ENCODE assay signal across 8 cellular contexts in genomic region chr12:79373896-79374499, GRCh38.
DNase-seq lines count a peak whose midpoint lies in the region; ATAC-seq, FAIRE-seq and TF ChIP-seq lines count a peak whose summit lies in the region.

No MANE protein-coding gene starts in this region.

- H3K9me2 ChIP-seq in Karpas-422 (replicated peaks; ENCODE audit: insufficient read depth, low read length) = no peaks in the 10 kb centered on the region

- H3K4me3 Mint-ChIP-seq in WTC11 = no peak overlapping the region

- no peaks in the 10 kb centered on the region for H3K9me3 ChIP-seq in cardiac muscle cell (ENCODE audit: low read depth)
- no peaks in the 10 kb centered on the region for H3K9me3 ChIP-seq in Karpas-422 (ENCODE audit: low read length)
- H3K9me3 ChIP-seq in kidney (ENCODE audit: control insufficient read depth in 1 of 2, low read length in 2 of 2) = no peaks in the 10 kb centered on the region

- CTCF ChIA-PET in WTC11 (lab: Charles Lee) = interaction anchor here (0.7 to 1.6 kb wide), 4 partner anchors 15 to 29 kb away, joined by 4 to 6 read pairs (median 4); no protein-coding TSS in a partner anchor

- POLR2A ChIA-PET in WTC11 (lab: Charles Lee) = no interaction called here

- H3K36me3 Mint-ChIP-seq in WTC11 = peaks cover under 1% of the 10 kb centered on the region

- no peaks in the 10 kb centered on the region for H3K9me3 Mint-ChIP-seq in WTC11

- H3K4me1 ChIP-seq in cardiac muscle cell (ENCODE audit: low read depth) (no peaks in the 10 kb centered on the region), Karpas-422 (ENCODE audit: low read length) (no peaks in the 10 kb centered on the region), kidney (ENCODE audit: control insufficient read depth in 1 of 2, insufficient read depth in 1 of 2, low read depth in 1 of 2, low read length in 2 of 2) (peaks cover 0 to 8% of the 10 kb centered on the region in 2 donors)

- no peak overlapping the region for H2AFZ ChIP-seq in Karpas-422 (ENCODE audit: low read length)

- no peak overlapping the region for H3K27ac ChIP-seq in cardiac muscle cell
- H3K27ac ChIP-seq in Karpas-422 (ENCODE audit: low read length) = no peak overlapping the region
- no peak overlapping the region for H3K27ac ChIP-seq in kidney (ENCODE audit: low read depth in 2 of 2, low read length in 2 of 2)

- no peak overlapping the region for H3K4me2 ChIP-seq in Karpas-422 (ENCODE audit: low read depth, low read length, poor library complexity, severe bottlenecking)

- H3K9ac ChIP-seq in Karpas-422 (ENCODE audit: low read length) = no peak overlapping the region
- no peak overlapping the region for H3K9ac ChIP-seq in kidney (ENCODE audit: low read length in 2 of 2)

- peak; percentile 79 for TF ChIP-seq CTCF in cardiac muscle cell (IDR thresholded peaks at IDR 0.05; ENCODE audit: low read depth, low read length)
- peak; percentile 76 for TF ChIP-seq CTCF in WTC11 (IDR thresholded peaks at IDR 0.05)
- TF ChIP-seq CTCF in kidney (IDR thresholded peaks at IDR 0.05; ENCODE audit: borderline replicate concordance, extremely low read depth, insufficient read depth) = peak; percentile 46

- H3K27me3 Mint-ChIP-seq in WTC11 (ENCODE audit: low read depth) = no peaks in the 10 kb centered on the region

- no peak for FAIRE-seq in kidney (lab: Jason Lieb, UNC)

- no peak for ATAC-seq in Right ventricle myocardium superior (ENCODE audit: poor library complexity)
- peak; percentile 88 for ATAC-seq in GM21576 (IDR thresholded peaks at IDR 0.05; ENCODE audit: unreplicated experiment)
- peak; percentile 93 for ATAC-seq in WTC11

- no peaks in the 10 kb centered on the region for H4K20me1 ChIP-seq in Karpas-422 (ENCODE audit: insufficient read depth, low read depth, low read length)

- H3K27ac Mint-ChIP-seq in WTC11 = no peak overlapping the region

- DNase-seq in cardiac muscle cell (ENCODE audit: low read depth in 1 of 2, low spot score in 1 of 2) (peak; percentile 38 to 57), Right ventricle myocardium superior (no peak), Karpas-422 (peak; percentile 74), WTC11 (ENCODE audit: low spot score) (peak; percentile 61), kidney (no peak), ureter (ENCODE audit: low spot score) (no peak), globus pallidus (ENCODE audit: low spot score) (no peak)

- intact Hi-C loops in Right ventricle myocardium superior (cut with DNase I) (no loop called here), kidney (cut with DNase I) (no loop called here)

- H3K4me3 ChIP-seq in cardiac muscle cell (no peak overlapping the region), Karpas-422 (ENCODE audit: low read length) (no peak overlapping the region), kidney (ENCODE audit: low read length in 2 of 2) (no peak overlapping the region)

- H3K79me2 ChIP-seq in Karpas-422 (ENCODE audit: low read length) = no peaks in the 10 kb centered on the region

- peaks cover 47% of the 10 kb centered on the region for H3K4me1 Mint-ChIP-seq in WTC11

- H3K27me3 ChIP-seq in cardiac muscle cell = no peaks in the 10 kb centered on the region
- H3K27me3 ChIP-seq in Karpas-422 (ENCODE audit: low read length) = no peaks in the 10 kb centered on the region

- H3K36me3 ChIP-seq in cardiac muscle cell (no peaks in the 10 kb centered on the region), Karpas-422 (ENCODE audit: insufficient read depth, low read length) (no peaks in the 10 kb centered on the region), kidney (ENCODE audit: control insufficient read depth in 1 of 2, insufficient read depth in 2 of 2, low read length in 2 of 2) (no peaks in the 10 kb centered on the region)

TF ChIP-seq in WTC11, 78 proteins besides CTCF, POLR2A, EP300 and RAD21:
- TF ChIP-seq NFATC4 (CRISPR knock-in tag; IDR thresholded peaks at IDR 0.05) = no peak
- TF ChIP-seq, protein P1, sequence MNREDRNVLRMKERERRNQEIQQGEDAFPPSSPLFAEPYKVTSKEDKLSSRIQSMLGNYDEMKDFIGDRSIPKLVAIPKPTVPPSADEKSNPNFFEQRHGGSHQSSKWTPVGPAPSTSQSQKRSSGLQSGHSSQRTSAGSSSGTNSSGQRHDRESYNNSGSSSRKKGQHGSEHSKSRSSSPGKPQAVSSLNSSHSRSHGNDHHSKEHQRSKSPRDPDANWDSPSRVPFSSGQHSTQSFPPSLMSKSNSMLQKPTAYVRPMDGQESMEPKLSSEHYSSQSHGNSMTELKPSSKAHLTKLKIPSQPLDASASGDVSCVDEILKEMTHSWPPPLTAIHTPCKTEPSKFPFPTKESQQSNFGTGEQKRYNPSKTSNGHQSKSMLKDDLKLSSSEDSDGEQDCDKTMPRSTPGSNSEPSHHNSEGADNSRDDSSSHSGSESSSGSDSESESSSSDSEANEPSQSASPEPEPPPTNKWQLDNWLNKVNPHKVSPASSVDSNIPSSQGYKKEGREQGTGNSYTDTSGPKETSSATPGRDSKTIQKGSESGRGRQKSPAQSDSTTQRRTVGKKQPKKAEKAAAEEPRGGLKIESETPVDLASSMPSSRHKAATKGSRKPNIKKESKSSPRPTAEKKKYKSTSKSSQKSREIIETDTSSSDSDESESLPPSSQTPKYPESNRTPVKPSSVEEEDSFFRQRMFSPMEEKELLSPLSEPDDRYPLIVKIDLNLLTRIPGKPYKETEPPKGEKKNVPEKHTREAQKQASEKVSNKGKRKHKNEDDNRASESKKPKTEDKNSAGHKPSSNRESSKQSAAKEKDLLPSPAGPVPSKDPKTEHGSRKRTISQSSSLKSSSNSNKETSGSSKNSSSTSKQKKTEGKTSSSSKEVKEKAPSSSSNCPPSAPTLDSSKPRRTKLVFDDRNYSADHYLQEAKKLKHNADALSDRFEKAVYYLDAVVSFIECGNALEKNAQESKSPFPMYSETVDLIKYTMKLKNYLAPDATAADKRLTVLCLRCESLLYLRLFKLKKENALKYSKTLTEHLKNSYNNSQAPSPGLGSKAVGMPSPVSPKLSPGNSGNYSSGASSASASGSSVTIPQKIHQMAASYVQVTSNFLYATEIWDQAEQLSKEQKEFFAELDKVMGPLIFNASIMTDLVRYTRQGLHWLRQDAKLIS (CRISPR knock-in tag; IDR thresholded peaks at IDR 0.05; ENCODE audit: borderline replicate concordance) = no peak
- TF ChIP-seq SOX15 (CRISPR knock-in tag; IDR thresholded peaks at IDR 0.05) = no peak
- no peak for TF ChIP-seq ZNF121 (CRISPR knock-in tag; IDR thresholded peaks at IDR 0.05)
- no peak for TF ChIP-seq CDX4 (CRISPR knock-in tag; IDR thresholded peaks at IDR 0.05; ENCODE audit: borderline replicate concordance)
- TF ChIP-seq ZNF423 (CRISPR knock-in tag; IDR thresholded peaks at IDR 0.05) = no peak
- TF ChIP-seq JUN (CRISPR knock-in tag; IDR thresholded peaks at IDR 0.05) = no peak
- TF ChIP-seq, protein P2, sequence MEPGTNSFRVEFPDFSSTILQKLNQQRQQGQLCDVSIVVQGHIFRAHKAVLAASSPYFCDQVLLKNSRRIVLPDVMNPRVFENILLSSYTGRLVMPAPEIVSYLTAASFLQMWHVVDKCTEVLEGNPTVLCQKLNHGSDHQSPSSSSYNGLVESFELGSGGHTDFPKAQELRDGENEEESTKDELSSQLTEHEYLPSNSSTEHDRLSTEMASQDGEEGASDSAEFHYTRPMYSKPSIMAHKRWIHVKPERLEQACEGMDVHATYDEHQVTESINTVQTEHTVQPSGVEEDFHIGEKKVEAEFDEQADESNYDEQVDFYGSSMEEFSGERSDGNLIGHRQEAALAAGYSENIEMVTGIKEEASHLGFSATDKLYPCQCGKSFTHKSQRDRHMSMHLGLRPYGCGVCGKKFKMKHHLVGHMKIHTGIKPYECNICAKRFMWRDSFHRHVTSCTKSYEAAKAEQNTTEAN (CRISPR knock-in tag; IDR thresholded peaks at IDR 0.05) = no peak
TF ChIP-seq in WTC11: peak in this region for 0.

Comparison
In these comparisons a context has a peak if more than half of its experiments do, and no peak if none do; other contexts are left out.
1. DNase-seq: peak in cardiac muscle cell (2 of 2), Karpas-422 (single experiment) and WTC11 (single experiment); none in Right ventricle myocardium superior (single experiment), kidney (single experiment), ureter (single experiment) and globus pallidus (single experiment).
2. Peak in every context shown above with its lines, with median percentiles within 50 percentile points of each other: CTCF ChIP-seq.